Comparison of ENCODE assay signal across 8 cellular contexts in the genomic region with DNA sequence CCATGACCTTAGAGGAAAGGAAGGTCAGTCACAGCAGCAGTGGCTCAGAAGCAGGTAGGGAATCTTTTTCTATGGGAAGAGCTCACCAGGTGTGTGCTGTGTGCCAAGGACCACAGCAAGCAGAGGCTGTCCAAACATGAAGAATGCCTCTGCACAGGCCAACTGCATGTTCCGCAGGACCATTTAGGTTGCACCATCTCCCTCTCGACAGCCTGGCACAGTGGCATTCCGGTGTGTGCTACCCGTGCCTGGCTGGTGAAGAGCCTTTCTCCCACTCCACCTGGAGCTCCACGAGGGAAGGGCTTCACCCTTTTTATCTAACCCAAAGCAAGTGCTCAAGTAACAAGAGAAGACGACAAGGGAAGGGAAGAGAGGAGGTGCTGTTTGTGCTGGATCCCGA.
DNase-seq lines count a peak whose midpoint lies in the region; ATAC-seq and TF ChIP-seq lines count a peak whose summit lies in the region.
"Had no signal": no experiment of that assay in that cellular context is flagged by ENCODE, and none has a peak within 500 bp of the region (broad histone marks: within the 10 kb centered on the region; RNA-seq: fewer than 3 reads in every experiment).

No MANE protein-coding gene starts in this region.

- H3K9me3 ChIP-seq in esophagus squamous epithelium (no peaks in the 10 kb centered on the region), upper lobe of left lung (no peaks in the 10 kb centered on the region)

- no peak overlapping the region for H3K4me3 Mint-ChIP-seq in neural crest cell

- peak overlapping the region; percentile 64; the same call in 1 of the 2 replicates for H3K27ac ChIP-seq in VCaP
- H3K27ac ChIP-seq in esophagus squamous epithelium, result peak overlapping the region; percentile 73 to 95 (median 88)
- H3K27ac ChIP-seq in upper lobe of left lung, result peak overlapping the region; percentile 70 to 93 (median 78)

- no peak overlapping the region for H3K4me3 ChIP-seq in esophagus squamous epithelium
- no peak overlapping the region for H3K4me3 ChIP-seq in upper lobe of left lung

- DNase-seq in esophagus squamous epithelium (lab: John Stamatoyannopoulos, UW) (no peak), neural crest cell (ENCODE audit: low read depth, low spot score) (no peak), upper lobe of left lung (peak in 1 of 2 donors; percentile 74), NOMO-1 treated with DMSO at 0.1 percent for 48 hours (lab: John Stamatoyannopoulos, UW; ENCODE audit: unreplicated experiment) (no peak), amniotic stem cell (lab: John Stamatoyannopoulos, UW) (no peak)
- no peak for DNase-seq in activated CD4-positive, CD25-positive, alpha-beta regulatory T cell treated with anti-CD3 and anti-CD28 coated beads, Interleukin-2, amount 50 U/mL, for 72 hours
- DNase-seq: COR-L47 had no signal

- ATAC-seq in upper lobe of left lung (ENCODE audit: low FRiP score in 2 of 2), result peak in 1 of 2 donors; percentile 60

- H3K4me1 ChIP-seq in esophagus squamous epithelium (peaks cover 67 to 87% (median 73%) of the 10 kb centered on the region in 3 donors), upper lobe of left lung (peaks cover 71 to 76% (median 73%) of the 10 kb centered on the region in 4 donors)

- peaks cover 82% of the 10 kb centered on the region for H3K4me1 Mint-ChIP-seq in neural crest cell

- H3K36me3 ChIP-seq in esophagus squamous epithelium (no peaks in the 10 kb centered on the region), upper lobe of left lung (peaks cover 0 to 7% (median 0%) of the 10 kb centered on the region in 4 donors)

- peak overlapping the region; percentile 97 for H3K27ac Mint-ChIP-seq in neural crest cell (ENCODE audit: unreplicated experiment)

- H3K27me3 Mint-ChIP-seq in neural crest cell (ENCODE audit: low read depth), result no peaks in the 10 kb centered on the region

- TF ChIP-seq POLR2A in esophagus squamous epithelium (IDR thresholded peaks at IDR 0.05) (no peak), upper lobe of left lung (IDR thresholded peaks at IDR 0.05) (no peak)

- H3K36me3 Mint-ChIP-seq in neural crest cell (ENCODE audit: low read depth), result peaks cover 3% of the 10 kb centered on the region

- WGBS in esophagus squamous epithelium, 2 donors, result 47 to 67% methylated on average over 7 of the region's 7 CpGs
- WGBS in upper lobe of left lung, 2 donors, result 58 to 63% methylated on average over 7 of the region's 7 CpGs

- TF ChIP-seq CTCF in VCaP (conservative IDR thresholded peaks at IDR 0.05) (no peak), esophagus squamous epithelium (IDR thresholded peaks at IDR 0.05) (no peak), neural crest cell (conservative IDR thresholded peaks at IDR 0.05) (no peak), upper lobe of left lung (IDR thresholded peaks at IDR 0.05) (no peak)

- no peaks in the 10 kb centered on the region for H3K9me3 Mint-ChIP-seq in neural crest cell

- intact Hi-C loops in esophagus squamous epithelium (cut with DNase I), result no loop called here

- TF ChIP-seq EP300 in upper lobe of left lung (IDR thresholded peaks at IDR 0.05), result no peak

- no peaks in the 10 kb centered on the region for H3K27me3 ChIP-seq in esophagus squamous epithelium
- H3K27me3 ChIP-seq in upper lobe of left lung, result no peaks in the 10 kb centered on the region
